23 cellular contexts compared by ENCODE assay signal in the genomic region with DNA sequence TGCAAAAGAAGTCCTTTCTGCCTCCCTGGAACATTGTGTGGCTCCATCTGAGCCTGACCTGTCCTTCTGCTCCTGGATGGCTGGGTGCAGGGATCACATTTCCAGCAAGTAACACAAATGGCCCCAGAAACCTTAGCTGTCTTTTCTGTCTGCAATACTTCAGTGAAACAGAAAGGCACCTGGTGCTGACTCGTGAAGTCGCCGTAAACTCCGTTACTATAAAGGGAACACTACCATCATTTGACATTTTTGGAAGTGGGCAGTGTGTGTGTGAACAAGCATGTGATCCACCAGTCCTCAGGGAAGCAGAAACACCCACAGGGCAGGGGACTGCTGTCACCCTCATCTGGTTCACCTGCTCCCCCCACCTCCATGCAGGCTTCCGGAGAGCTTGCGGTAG. TPM values are rescaled to one million over a fixed set of nuclear protein-coding genes. Genes with fewer than 3 reads are reported as not detected.
DNase-seq lines count a peak whose midpoint lies in the region; ATAC-seq and TF ChIP-seq lines count a peak whose summit lies in the region.
"Had no signal": no experiment of that assay in that cellular context is flagged by ENCODE, and none has a peak within 500 bp of the region (broad histone marks: within the 10 kb centered on the region; RNA-seq: fewer than 3 reads in every experiment).

No MANE protein-coding gene starts in this region.

- no peaks in the 10 kb centered on the region for H3K9me3 ChIP-seq in BLaER1
- no peaks in the 10 kb centered on the region for H3K9me3 ChIP-seq in Loucy (ENCODE audit: insufficient read depth, low read depth, low read length)
- no peaks in the 10 kb centered on the region for H3K9me3 ChIP-seq in heart right ventricle
- no peaks in the 10 kb centered on the region for H3K9me3 ChIP-seq in osteoblast (ENCODE audit: low read depth, low read length)
- H3K9me3 ChIP-seq: neutrophil, prostate gland had no signal

- H3K36me3 ChIP-seq in BLaER1 (no peaks in the 10 kb centered on the region), Loucy (ENCODE audit: insufficient read depth, low read length) (no peaks in the 10 kb centered on the region), heart right ventricle (peaks cover 0 to 58% (median 18%) of the 10 kb centered on the region in 9 donors), osteoblast (ENCODE audit: insufficient read depth, low read length) (peaks cover 24% of the 10 kb centered on the region)

- ATAC-seq in heart right ventricle = peak in 7 of 8 donors; percentile 7 to 59 (median 45)
- ATAC-seq: activated CD4-positive, CD25-positive, alpha-beta regulatory T cell treated with anti-CD3 and anti-CD28 coated beads, Interleukin-2, amount 50 U/mL, for 24 hours; activated naive CD4-positive, alpha-beta T cell treated with anti-CD3 and anti-CD28 coated beads, Interleukin-2, amount 50 U/mL, for 72 hours; activated T-helper 17 cell treated with anti-CD3 and anti-CD28 coated beads, Interleukin-2, amount 50 U/mL, for 72 hours; HepG2 had no signal

- TF ChIP-seq CTCF in Loucy (conservative IDR thresholded peaks at IDR 0.05; ENCODE audit: low read length) (no peak), heart right ventricle (IDR thresholded peaks at IDR 0.05) (no peak), osteoblast (IDR thresholded peaks at IDR 0.05; ENCODE audit: extremely low read depth, low read depth, low read length) (no peak)

- H3K9ac ChIP-seq in BLaER1 (no peak overlapping the region), Loucy (ENCODE audit: low read depth, low read length, poor library complexity, severe bottlenecking) (no peak overlapping the region)

- H3K27me3 ChIP-seq in BLaER1 (no peaks in the 10 kb centered on the region), Loucy (ENCODE audit: insufficient read depth, low read length, poor library complexity, severe bottlenecking) (no peaks in the 10 kb centered on the region), heart right ventricle (no peaks in the 10 kb centered on the region), osteoblast (ENCODE audit: insufficient read depth, low read length) (no peaks in the 10 kb centered on the region)
- H3K27me3 ChIP-seq: neutrophil had no signal

- peaks cover 12% of the 10 kb centered on the region; the same call in 1 of the 2 replicates for H3F3A ChIP-seq in Loucy (ENCODE audit: low read depth)

- H3K4me3 ChIP-seq in BLaER1 (no peak overlapping the region), Loucy (ENCODE audit: low read length, poor library complexity, severe bottlenecking) (no peak overlapping the region), heart right ventricle (no peak overlapping the region), osteoblast (ENCODE audit: insufficient read depth, low read length) (no peak overlapping the region)
- H3K4me3 ChIP-seq: prostate gland, SK-N-MC, skin epidermis had no signal

- no peaks in the 10 kb centered on the region for H3K79me2 ChIP-seq in Loucy (ENCODE audit: insufficient read depth, low read length)
- no peaks in the 10 kb centered on the region for H3K79me2 ChIP-seq in osteoblast (ENCODE audit: insufficient read depth, low read length)

- H3K9me2 ChIP-seq in Loucy (replicated peaks; ENCODE audit: low read depth, low read length) = no peaks in the 10 kb centered on the region

- H4K20me1 ChIP-seq in BLaER1 = no peaks in the 10 kb centered on the region
- H4K20me1 ChIP-seq in Loucy (ENCODE audit: insufficient read depth, low read length, poor library complexity, severe bottlenecking) = no peaks in the 10 kb centered on the region
- H4K20me1 ChIP-seq in osteoblast (ENCODE audit: insufficient read depth, low read length) = no peaks in the 10 kb centered on the region

- no peak overlapping the region for H3K27ac ChIP-seq in BLaER1
- peak overlapping the region in 8 of 10 donors; percentile 19 to 78 (median 66) for H3K27ac ChIP-seq in heart right ventricle
- no peak overlapping the region for H3K27ac ChIP-seq in osteoblast (ENCODE audit: low read depth, low read length)
- H3K27ac ChIP-seq: neutrophil, prostate gland, RWPE1, SK-N-MC, skin epidermis had no signal

- 69 to 74% methylated on average over 6 of the region's 6 CpGs for WGBS in heart right ventricle, 2 donors

- DNase-seq in heart right ventricle = no peak
- peak; percentile 53 for DNase-seq in osteoblast (ENCODE audit: insufficient read length, low spot score, missing footprints)
- DNase-seq in medulla oblongata (ENCODE audit: extremely low spot score) = no peak
- DNase-seq in amygdala (lab: John Stamatoyannopoulos, UW) = no peak
- no peak for DNase-seq in pons (ENCODE audit: low spot score)
- DNase-seq: activated CD4-positive, alpha-beta T cell treated with anti-CD3 and anti-CD28 coated beads, Interleukin-2, amount 50 U/mL, for 48 hours; C1 segment of cervical spinal cord; COR-L47; Kasumi-1; NCI-H1048; NCI-H187; NCI-H526 treated with DMSO at 0.1 percent for 48 hours had no signal

- peak overlapping the region; percentile 32; the same call in 1 of the 2 replicates for H2AFZ ChIP-seq in Loucy (ENCODE audit: low read length)
- H2AFZ ChIP-seq in osteoblast (ENCODE audit: low read length) = no peak overlapping the region

- H3K4me1 ChIP-seq in BLaER1 (peaks cover 50% of the 10 kb centered on the region), Loucy (ENCODE audit: insufficient read depth, low read length, poor library complexity, severe bottlenecking) (peaks cover 30% of the 10 kb centered on the region), heart right ventricle (peaks cover 13 to 68% (median 31%) of the 10 kb centered on the region in 9 donors), osteoblast (ENCODE audit: insufficient read depth, low read length) (peaks cover 3% of the 10 kb centered on the region)
- H3K4me1 ChIP-seq: prostate gland had no signal

- intact Hi-C loops in heart right ventricle (cut with DNase I) = no loop called here

- H3K4me2 ChIP-seq in BLaER1 (peak overlapping the region; percentile 40; the same call in 1 of the 2 replicates), Loucy (ENCODE audit: low read depth, low read length, poor library complexity, severe bottlenecking) (no peak overlapping the region), osteoblast (ENCODE audit: insufficient read depth, low read length) (no peak overlapping the region)

RNA-seq across cellular contexts. Expression of gene SERPINB6, which starts 23.9 kb away (rescaled TPM):
- total RNA-seq in heart right ventricle (100 to 1,000 TPM; 163 to 261 (median 183) TPM), osteoblast (80.7 and 83.2 TPM in 2 replicates)
- 100 to 1,000 TPM; 138 to 153 TPM for polyA plus RNA-seq in heart right ventricle

RNA-seq across cellular contexts. Expression of gene SERPINB9, which starts 44.3 kb away (rescaled TPM):
- total RNA-seq in heart right ventricle (10 to 100 TPM in 1 of 10 donors, 1 to 10 TPM in 9; 3.6 to 10.9 (median 4.8) TPM), osteoblast (4.4 and 6.2 TPM in 2 replicates)
- polyA plus RNA-seq in heart right ventricle = 1 to 10 TPM; 2.2 to 3.8 TPM

RNA-seq across cellular contexts. Expression of gene NQO2, which starts 52.3 kb away (rescaled TPM):
- total RNA-seq in heart right ventricle (10 to 100 TPM; 29.5 to 88.4 (median 48.2) TPM), osteoblast (19.7 and 45.2 TPM in 2 replicates)
- polyA plus RNA-seq in heart right ventricle = 100 to 1,000 TPM in 1 of 2 donors, 10 to 100 TPM in 1; 52.3 to 107 TPM

Comparison
In these comparisons a context has a peak if more than half of its experiments do, and no peak if none do; other contexts are left out.
1. H3K27ac ChIP-seq: peak in heart right ventricle (8 of 10); none in BLaER1 (single experiment) and osteoblast (single experiment).